In the genomic region with DNA sequence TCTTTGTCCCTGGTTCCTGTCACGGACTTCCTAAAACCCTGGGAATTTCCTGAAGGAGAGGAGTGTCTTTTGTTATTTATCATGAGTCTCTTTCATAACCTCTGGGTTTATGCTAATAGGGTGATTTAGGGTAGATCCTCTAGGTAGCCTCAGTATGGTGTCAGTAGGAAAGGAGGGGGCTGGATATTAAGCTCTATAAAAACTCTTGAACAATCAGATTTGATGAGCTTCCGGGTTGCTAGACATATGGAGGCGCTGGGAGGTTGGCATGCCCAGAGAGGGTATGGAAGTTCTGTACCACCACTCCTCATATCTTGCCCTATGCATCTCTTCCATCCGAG, we compare ENCODE assay signal across 9 cellular contexts. TPM values are rescaled to one million over a fixed set of nuclear protein-coding genes. Genes with fewer than 3 reads are reported as not detected.
DNase-seq lines count a peak whose midpoint lies in the region; ATAC-seq, FAIRE-seq and TF ChIP-seq lines count a peak whose summit lies in the region.
"Had no signal": no experiment of that assay in that cellular context is flagged by ENCODE, and none has a peak within 500 bp of the region (broad histone marks: within the 10 kb centered on the region; RNA-seq: fewer than 3 reads in every experiment).

No MANE protein-coding gene starts in this region.

- no peak for TF ChIP-seq POLR2A in H54 (IDR thresholded peaks at IDR 0.05; ENCODE audit: low read depth, low read length)

- H3K4me2 ChIP-seq in GM23248 (ENCODE audit: unreplicated experiment) (peak overlapping the region; percentile 98), fibroblast of lung (ENCODE audit: extremely low read depth, insufficient read depth, low read length) (no peak overlapping the region), parathyroid adenoma (ENCODE audit: low read length) (no peak overlapping the region)

- no peaks in the 10 kb centered on the region for H3F3A ChIP-seq in GM23248 (ENCODE audit: insufficient read depth)

- H2AFZ ChIP-seq in GM23248 (peak overlapping the region; percentile 99), fibroblast of lung (ENCODE audit: low read length) (peak overlapping the region; percentile 86), parathyroid adenoma (no peak overlapping the region)

- no peaks in the 10 kb centered on the region for H3K9me2 ChIP-seq in GM23248 (ENCODE audit: insufficient read depth)

- H3K4me3 ChIP-seq in GM23248 (peak overlapping the region; percentile 80), fibroblast of lung (replicated peaks in 1 of 4; ENCODE audit: control extremely low read depth in 1 of 4, insufficient read depth in 1 of 4, low read depth in 3 of 4, low read length in 4 of 4) (peak overlapping the region in 2 of 4 experiments; percentile 52 to 66), parathyroid adenoma (ENCODE audit: low read depth, low read length) (peak overlapping the region; percentile 24)

- 63 to 64% methylated on average over 4 of the region's 4 CpGs for WGBS in GM23248 (ENCODE audit: low coverage in 1 of 2, low lambda C conversion rate in 2 of 2, missing lambda C conversion rate in 2 of 2), 2 experiments

- H3K27me3 Mint-ChIP-seq in T-helper 17 cell = peaks cover 7% of the 10 kb centered on the region

- peak overlapping the region; percentile 79 for H3K9ac ChIP-seq in GM23248
- no peak overlapping the region for H3K9ac ChIP-seq in fibroblast of lung (ENCODE audit: insufficient read depth, low read length)
- H3K9ac ChIP-seq in parathyroid adenoma = no peak overlapping the region

- no peak overlapping the region for H3K27ac ChIP-seq in GM23248
- no peak overlapping the region for H3K27ac ChIP-seq in fibroblast of lung (ENCODE audit: insufficient read depth, low read length)
- no peak overlapping the region for H3K27ac ChIP-seq in parathyroid adenoma

- H4K20me1 ChIP-seq in GM23248 (ENCODE audit: insufficient read depth) (no peaks in the 10 kb centered on the region), fibroblast of lung (ENCODE audit: control insufficient read depth, extremely low read depth, insufficient read depth, low read length) (no peaks in the 10 kb centered on the region)

- H3K9me3 ChIP-seq in GM23248 (ENCODE audit: low read depth) (no peaks in the 10 kb centered on the region), T-helper 17 cell (ENCODE audit: control insufficient read depth, low read length, poor library complexity, severe bottlenecking) (no peaks in the 10 kb centered on the region), fibroblast of lung (ENCODE audit: control insufficient read depth, insufficient read depth, low read depth, low read length) (no peaks in the 10 kb centered on the region), parathyroid adenoma (ENCODE audit: control insufficient read depth, low read length) (no peaks in the 10 kb centered on the region)

- FAIRE-seq in H54 (lab: Jason Lieb, UNC) = no peak

- no peaks in the 10 kb centered on the region for H3K27me3 ChIP-seq in GM23248 (replicated peaks; ENCODE audit: insufficient read depth)
- H3K27me3 ChIP-seq in fibroblast of lung (ENCODE audit: control insufficient read depth, insufficient read depth, low read length) = no peaks in the 10 kb centered on the region
- H3K27me3 ChIP-seq in parathyroid adenoma (ENCODE audit: control insufficient read depth, insufficient read depth, low read length) = no peaks in the 10 kb centered on the region

- H3K4me1 Mint-ChIP-seq in T-helper 17 cell = peaks cover 8% of the 10 kb centered on the region

- in situ Hi-C loops in GM23248 (cut with MboI) = no loop called here

- H3K27ac Mint-ChIP-seq in T-helper 17 cell = peak overlapping the region; percentile 72

- H3K36me3 ChIP-seq in GM23248 (ENCODE audit: low read depth) (no peaks in the 10 kb centered on the region), fibroblast of lung (ENCODE audit: control insufficient read depth, insufficient read depth, low read length) (no peaks in the 10 kb centered on the region), parathyroid adenoma (ENCODE audit: control insufficient read depth, insufficient read depth, low read length) (no peaks in the 10 kb centered on the region)

- TF ChIP-seq CTCF in fibroblast of lung (conservative IDR thresholded peaks at IDR 0.05 in 1 of 2, IDR thresholded peaks at IDR 0.05 in 1 of 2; ENCODE audit: low read depth in 1 of 2, low read length in 2 of 2) = no peak
- TF ChIP-seq CTCF in parathyroid adenoma (IDR thresholded peaks at IDR 0.05) = no peak

- ATAC-seq in T-helper 17 cell (no peak), HG02973 (IDR thresholded peaks at IDR 0.05; ENCODE audit: unreplicated experiment) (no peak)
- ATAC-seq: PC-3 had no signal

- H3K4me3 Mint-ChIP-seq in T-helper 17 cell = peak overlapping the region; percentile 87

- H3K79me2 ChIP-seq in GM23248 (ENCODE audit: insufficient read depth) (no peaks in the 10 kb centered on the region), fibroblast of lung (ENCODE audit: control insufficient read depth, insufficient read depth, low read length) (no peaks in the 10 kb centered on the region), parathyroid adenoma (no peaks in the 10 kb centered on the region)

- H3K36me3 Mint-ChIP-seq in T-helper 17 cell (ENCODE audit: low read depth) = no peaks in the 10 kb centered on the region

- DNase-seq in GM23248 (peak; percentile 8), T-helper 17 cell (no peak), fibroblast of lung (ENCODE audit: low read depth in 2 of 2) (no peak), GOT3 (lab: John Stamatoyannopoulos, UW) (no peak), H54 (ENCODE audit: insufficient read length, low spot score) (no peak), hepatic stellate cell (ENCODE audit: low spot score) (no peak)
- DNase-seq: PC-3 had no signal

- H3K4me1 ChIP-seq in GM23248 (ENCODE audit: insufficient read depth) (0 out of 2 replicates have a peak, but pooled peaks cover 4% of the 10 kb centered on the region), fibroblast of lung (ENCODE audit: control insufficient read depth, extremely low read depth, insufficient read depth, low read length) (no peaks in the 10 kb centered on the region), parathyroid adenoma (no peaks in the 10 kb centered on the region)

RNA-seq across cellular contexts. Expression of a gene that starts 15.5 kb away (rescaled TPM):
- total RNA-seq in GM23248 (2014; rRNA removed; shearing (Covaris generic)) = 26.5 and 62.6 TPM in 2 replicates
- polyA plus RNA-seq in GM23248 (2016; fragmentation: Nextera tagmentation; extraction: Ambion mirVana) (14.7 and 14.9 TPM in 2 replicates), fibroblast of lung (22.7 and 28.7 TPM in 2 replicates)
- total RNA-seq in T-helper 17 cell (100 to 1,000 TPM; 132 to 140 TPM), fibroblast of lung (16.7 and 17.2 TPM in 2 replicates)
- polyA plus RNA-seq in fibroblast of lung (2012) = 10.6 and 15.9 TPM in 2 replicates
- polyA minus RNA-seq in fibroblast of lung (ENCODE audit: low replicate concordance) = 15.7 and 16.8 TPM in 2 replicates

RNA-seq across cellular contexts. Expression of a gene that starts 30.9 kb away (rescaled TPM):
- total RNA-seq in GM23248 (2014; rRNA removed; shearing (Covaris generic)) = 30.6 and 39.2 TPM in 2 replicates
- 35.8 and 36.8 TPM in 2 replicates for polyA plus RNA-seq in GM23248 (2016; fragmentation: Nextera tagmentation; extraction: Ambion mirVana)
- 10 to 100 TPM in 1 of 2 donors, 1 to 10 TPM in 1; 7.9 to 10.1 TPM for total RNA-seq in T-helper 17 cell
- total RNA-seq in fibroblast of lung = 39.3 and 49.9 TPM in 2 replicates
- 33.1 and 47.9 TPM in 2 replicates for polyA plus RNA-seq in fibroblast of lung
- polyA plus RNA-seq in fibroblast of lung (2012) = 27.5 and 35.1 TPM in 2 replicates
- 3.5 and 7.9 TPM in 2 replicates for polyA minus RNA-seq in fibroblast of lung (ENCODE audit: low replicate concordance)
